Comparison of ENCODE assay signal across 9 cellular contexts in the genomic region with DNA sequence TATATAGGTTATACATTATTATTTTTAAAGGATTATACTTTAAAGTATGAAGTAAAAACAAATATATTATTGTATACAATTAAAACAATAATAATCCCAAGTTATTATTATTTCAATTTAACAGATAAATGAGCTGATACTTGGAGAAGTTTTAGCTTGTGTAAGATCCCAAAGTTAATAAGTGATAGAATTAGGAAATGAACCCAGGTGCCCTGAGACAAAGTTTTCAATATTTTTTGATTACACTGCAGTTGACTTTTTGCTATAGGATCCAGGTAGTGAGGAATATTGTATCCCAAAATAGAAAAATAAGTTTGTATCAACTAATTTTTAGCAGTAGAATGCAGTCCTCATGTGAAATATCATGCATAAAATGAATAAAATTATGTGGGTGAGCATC.
"Had no signal": no experiment of that assay in that cellular context is flagged by ENCODE, and none has a peak within 500 bp of the region (broad histone marks: within the 10 kb centered on the region; RNA-seq: fewer than 3 reads in every experiment).

No MANE protein-coding gene starts in this region.

- H3K27ac ChIP-seq: HL-60 had no signal

- H3K4me3 ChIP-seq: GM23338, K562 had no signal

- DNase-seq: H9, HCEC 1CT, IMR-90, KG1 had no signal

- H3K4me2 ChIP-seq: GM23338 had no signal

- FAIRE-seq: H1, H54, K562 had no signal

- ATAC-seq: GM23338, K562 had no signal
